ENCODE assay signal across 8 cellular contexts in genomic region chr7:12111461-12112405, GRCh38.
DNase-seq lines count a peak whose midpoint lies in the region; TF ChIP-seq lines count a peak whose summit lies in the region.

No MANE protein-coding gene starts in this region.

- H3K4me3 ChIP-seq in cardiac muscle cell (peak overlapping the region; percentile 30), right atrium auricular region (peak overlapping the region in 1 of 2 donors; percentile 0), adipocyte (ENCODE audit: low read length) (peak overlapping the region; percentile 70), tibial artery (peak overlapping the region in 1 of 2 donors; percentile 14)

- H3K27me3 ChIP-seq in cardiac muscle cell (peaks cover 38% of the 10 kb centered on the region), right atrium auricular region (no peaks in the 10 kb centered on the region), adipocyte (replicated peaks; ENCODE audit: control insufficient read depth, insufficient read depth, low read length) (peaks cover 14% of the 10 kb centered on the region), tibial artery (peaks cover 0 to 6% of the 10 kb centered on the region in 2 donors)

- H3K9ac ChIP-seq in adipocyte (ENCODE audit: low read length): no peak overlapping the region

- H3K4me1 ChIP-seq in cardiac muscle cell (ENCODE audit: low read depth): no peaks in the 10 kb centered on the region
- no peaks in the 10 kb centered on the region for H3K4me1 ChIP-seq in right atrium auricular region
- peaks cover 6% of the 10 kb centered on the region for H3K4me1 ChIP-seq in adipocyte (ENCODE audit: control insufficient read depth, insufficient read depth, low read length)
- peaks cover 0 to 7% (median 0%) of the 10 kb centered on the region in 4 donors for H3K4me1 ChIP-seq in tibial artery

- no peak overlapping the region for H3K27ac ChIP-seq in cardiac muscle cell
- no peak overlapping the region for H3K27ac ChIP-seq in right atrium auricular region
- no peak overlapping the region for H3K27ac ChIP-seq in tibial artery

- H3K36me3 ChIP-seq in cardiac muscle cell (no peaks in the 10 kb centered on the region), right atrium auricular region (no peaks in the 10 kb centered on the region), adipocyte (ENCODE audit: control insufficient read depth, insufficient read depth, low read length, severe bottlenecking) (no peaks in the 10 kb centered on the region), tibial artery (no peaks in the 10 kb centered on the region)

- peak; percentile 52 to 55 for DNase-seq in cardiac muscle cell (ENCODE audit: low read depth in 1 of 2, low spot score in 1 of 2)
- DNase-seq in right atrium auricular region (ENCODE audit: low spot score): no peak
- peak; percentile 71 for DNase-seq in adipocyte (ENCODE audit: low read depth)
- DNase-seq in inferior parietal cortex (ENCODE audit: extremely low spot score): peak; percentile 16
- peak; percentile 1 to 15 for DNase-seq in stimulated activated CD4-positive, alpha-beta T cell treated with anti-CD3 and anti-CD28 coated beads, Interleukin-4, amount 100 ng/mL, for 48 hours (ENCODE audit: low read depth in 2 of 2)
- DNase-seq in NCI-H187 treated with DMSO at 0.1 percent for 48 hours (lab: John Stamatoyannopoulos, UW): no peak
- no peak for DNase-seq in SKM-1 (lab: John Stamatoyannopoulos, UW; ENCODE audit: unreplicated experiment)
- no peak for DNase-seq in tibial artery

- H3K9me3 ChIP-seq in cardiac muscle cell (ENCODE audit: low read depth) (no peaks in the 10 kb centered on the region), right atrium auricular region (no peaks in the 10 kb centered on the region), adipocyte (ENCODE audit: control insufficient read depth, low read length) (no peaks in the 10 kb centered on the region), tibial artery (no peaks in the 10 kb centered on the region)

- intact Hi-C loops in tibial artery (cut with DNase I; ENCODE audit: low total_unique reads): no loop called here

- TF ChIP-seq CTCF in cardiac muscle cell (IDR thresholded peaks at IDR 0.05; ENCODE audit: low read depth, low read length): no peak
- TF ChIP-seq CTCF in right atrium auricular region (IDR thresholded peaks at IDR 0.05): no peak
- TF ChIP-seq CTCF in tibial artery (IDR thresholded peaks at IDR 0.05): no peak

Comparison
In these comparisons a context has a peak if more than half of its experiments do, and no peak if none do; other contexts are left out.
1. DNase-seq: peak in cardiac muscle cell (2 of 2), adipocyte (single experiment), inferior parietal cortex (single experiment) and stimulated activated CD4-positive, alpha-beta T cell treated with anti-CD3 and anti-CD28 coated beads, Interleukin-4, amount 100 ng/mL, for 48 hours (2 of 2); none in right atrium auricular region (single experiment), NCI-H187 treated with DMSO at 0.1 percent for 48 hours (single experiment), SKM-1 (single experiment) and tibial artery (0 of 2).